ENCODE assay signal across 8 cellular contexts in the genomic region with DNA sequence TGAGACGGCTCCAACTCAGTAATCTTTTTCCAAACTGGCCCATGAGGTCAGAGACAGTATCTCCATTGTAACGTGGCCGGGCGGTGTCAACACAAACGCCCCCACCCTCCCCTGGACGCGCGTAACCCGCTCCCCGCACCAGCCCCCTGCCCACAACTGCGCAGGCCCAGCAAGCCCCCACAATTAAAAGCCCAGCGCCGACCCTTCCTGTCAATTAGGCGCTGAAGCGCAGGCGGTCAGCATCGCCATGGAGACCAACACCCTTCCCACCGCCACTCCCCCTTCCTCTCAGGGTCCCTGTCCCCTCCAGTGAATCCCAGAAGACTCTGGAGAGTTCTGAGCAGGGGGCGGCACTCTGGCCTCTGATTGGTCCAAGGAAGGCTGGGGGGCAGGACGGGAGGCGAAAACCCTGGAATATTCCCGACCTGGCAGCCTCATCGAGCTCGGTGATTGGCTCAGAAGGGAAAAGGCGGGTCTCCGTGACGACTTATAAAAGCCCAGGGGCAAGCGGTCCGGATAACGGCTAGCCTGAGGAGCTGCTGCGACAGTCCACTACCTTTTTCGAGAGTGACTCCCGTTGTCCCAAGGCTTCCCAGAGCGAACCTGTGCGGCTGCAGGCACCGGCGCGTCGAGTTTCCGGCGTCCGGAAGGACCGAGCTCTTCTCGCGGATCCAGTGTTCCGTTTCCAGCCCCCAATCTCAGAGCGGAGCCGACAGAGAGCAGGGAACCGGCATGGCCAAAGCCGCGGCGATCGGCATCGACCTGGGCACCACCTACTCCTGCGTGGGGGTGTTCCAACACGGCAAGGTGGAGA. TPM values are rescaled to one million over a fixed set of nuclear protein-coding genes. Genes with fewer than 3 reads are reported as not detected.
DNase-seq lines count a peak whose midpoint lies in the region; ATAC-seq and TF ChIP-seq lines count a peak whose summit lies in the region.

Gene HSPA1A, plus strand, starts transcription at position 519 of the 814 bp plus-strand sequence. Its CDS starts 214 bp downstream, at position 733.
Gene HSPA1L, minus strand, starts transcription at position 259 of the 814 bp plus-strand sequence. CDS start 3,311 bp downstream, outside the sequence.

- peak within 1 kb of the TSS; percentile 93 for H3K4me3 Mint-ChIP-seq in activated T-helper 1 cell treated with anti-CD3 and anti-CD28 coated beads, Interleukin-12 subunit alpha, Interleukin-12 subunit beta, Interleukin-2, Interleukin-4 antibody, amounts not matched to agents 30 ng/mL and 10 ng/mL and 1 ng/mL, durations not matched to agents 14 hours and 24 hours and 36 hours

- DNase-seq in NOMO-1 treated with dmso at 0.1 percent for 144 hours (lab: John Stamatoyannopoulos, UW; ENCODE audit: unreplicated experiment) (peak; percentile 54), midbrain (lab: John Stamatoyannopoulos, UW) (peak; percentile 99)
- DNase-seq in activated T-helper 1 cell treated with anti-CD3 and anti-CD28 coated beads, Interleukin-12 subunit alpha, Interleukin-12 subunit beta, Interleukin-2, Interleukin-4 antibody, amounts not matched to agents 30 ng/mL and 10 ng/mL and 1 ng/mL, durations not matched to agents 14 hours and 24 hours and 36 hours (ENCODE audit: low spot score): peak; percentile 75
- DNase-seq in stimulated activated CD8-positive, alpha-beta memory T cell treated with anti-CD3 and anti-CD28 coated beads, Interleukin-7, amount 100 ng/mL, for 24 hours (ENCODE audit: low read depth): peak; percentile 47

- peak within 1 kb of the TSS; percentile 95 for H3K27ac Mint-ChIP-seq in activated T-helper 1 cell treated with anti-CD3 and anti-CD28 coated beads, Interleukin-12 subunit alpha, Interleukin-12 subunit beta, Interleukin-2, Interleukin-4 antibody, amounts not matched to agents 30 ng/mL and 10 ng/mL and 1 ng/mL, durations not matched to agents 14 hours and 24 hours and 36 hours

- TF ChIP-seq CTCF in DOHH2 (IDR thresholded peaks at IDR 0.05; ENCODE audit: low read depth, low read length, poor library complexity, severe bottlenecking): no peak

- no peaks in the 10 kb centered on the region for H3K79me2 ChIP-seq in DOHH2 (ENCODE audit: control insufficient read depth, low read length)

- H3K4me2 ChIP-seq in DOHH2 (ENCODE audit: low read length): peak within 1 kb of the TSS; percentile 71

- no peaks in the 10 kb centered on the region for H3K36me3 ChIP-seq in DOHH2 (ENCODE audit: control insufficient read depth, low read length)

- H3K4me3 ChIP-seq in DOHH2 (ENCODE audit: low read length): peak within 1 kb of the TSS; percentile 68

- peaks cover 4% of the 10 kb centered on the region; the same call in 1 of the 2 replicates for H3K27me3 ChIP-seq in DOHH2 (ENCODE audit: control insufficient read depth, low read length)

- ATAC-seq in HG03354 (IDR thresholded peaks at IDR 0.05; ENCODE audit: poor library complexity, severe bottlenecking, unreplicated experiment) (peak; percentile 36), esophagus mucosa (peak; percentile 71), HG03025 (IDR thresholded peaks at IDR 0.05; ENCODE audit: low FRiP score, unreplicated experiment) (no peak)

- peaks cover 30% of the 10 kb centered on the region for H3K4me1 ChIP-seq in DOHH2 (ENCODE audit: control insufficient read depth, low read length)

- no peaks in the 10 kb centered on the region for H3K9me3 Mint-ChIP-seq in activated T-helper 1 cell treated with anti-CD3 and anti-CD28 coated beads, Interleukin-12 subunit alpha, Interleukin-12 subunit beta, Interleukin-2, Interleukin-4 antibody, amounts not matched to agents 30 ng/mL and 10 ng/mL and 1 ng/mL, durations not matched to agents 14 hours and 24 hours and 36 hours

- peaks cover 18% of the 10 kb centered on the region for H3K36me3 Mint-ChIP-seq in activated T-helper 1 cell treated with anti-CD3 and anti-CD28 coated beads, Interleukin-12 subunit alpha, Interleukin-12 subunit beta, Interleukin-2, Interleukin-4 antibody, amounts not matched to agents 30 ng/mL and 10 ng/mL and 1 ng/mL, durations not matched to agents 14 hours and 24 hours and 36 hours (ENCODE audit: low read depth)

- no peaks in the 10 kb centered on the region for H4K20me1 ChIP-seq in DOHH2 (ENCODE audit: control insufficient read depth, insufficient read depth, low read depth, low read length)

- H3K4me1 Mint-ChIP-seq in activated T-helper 1 cell treated with anti-CD3 and anti-CD28 coated beads, Interleukin-12 subunit alpha, Interleukin-12 subunit beta, Interleukin-2, Interleukin-4 antibody, amounts not matched to agents 30 ng/mL and 10 ng/mL and 1 ng/mL, durations not matched to agents 14 hours and 24 hours and 36 hours (ENCODE audit: low read depth): peaks cover 50% of the 10 kb centered on the region

- no peaks in the 10 kb centered on the region for H3K9me2 ChIP-seq in DOHH2 (replicated peaks; ENCODE audit: control insufficient read depth, low read length)

- no peaks in the 10 kb centered on the region for H3K27me3 Mint-ChIP-seq in activated T-helper 1 cell treated with anti-CD3 and anti-CD28 coated beads, Interleukin-12 subunit alpha, Interleukin-12 subunit beta, Interleukin-2, Interleukin-4 antibody, amounts not matched to agents 30 ng/mL and 10 ng/mL and 1 ng/mL, durations not matched to agents 14 hours and 24 hours and 36 hours (ENCODE audit: insufficient read depth)

- intact Hi-C loops in activated T-helper 1 cell treated with anti-CD3 and anti-CD28 coated beads, Interleukin-12 subunit alpha, Interleukin-12 subunit beta, Interleukin-2, Interleukin-4 antibody, amounts not matched to agents 30 ng/mL and 10 ng/mL and 1 ng/mL, durations not matched to agents 14 hours and 24 hours and 36 hours (cut with micrococcal nuclease): loop anchor here (2.0 to 10.0 kb wide), 2 partner anchors 20 to 1040 kb away; partner anchors contain the start of genes PSMB9 and TAP1

- H3K9me3 ChIP-seq in DOHH2 (ENCODE audit: control insufficient read depth, insufficient read depth, low read length): no peaks in the 10 kb centered on the region

- peaks cover 11% of the 10 kb centered on the region; the same call in 1 of the 2 replicates for H3F3A ChIP-seq in DOHH2 (ENCODE audit: control insufficient read depth, insufficient read depth)

- H3K27ac ChIP-seq in DOHH2 (ENCODE audit: low read depth, low read length): no peak within 1 kb of the TSS

RNA-seq across cellular contexts. Expression of gene HSPA1A, which starts in this region (rescaled TPM):
- 173 and 175 TPM in 2 replicates for total RNA-seq in activated T-helper 1 cell treated with anti-CD3 and anti-CD28 coated beads, Interleukin-12 subunit alpha, Interleukin-12 subunit beta, Interleukin-2, Interleukin-4 antibody, amounts not matched to agents 30 ng/mL and 10 ng/mL and 1 ng/mL, durations not matched to agents 14 hours and 24 hours and 36 hours
- 56.6 TPM for total RNA-seq in esophagus mucosa

RNA-seq across cellular contexts. Expression of gene HSPA1L, which starts in this region (rescaled TPM):
- 2.2 and 2.9 TPM in 2 replicates for total RNA-seq in activated T-helper 1 cell treated with anti-CD3 and anti-CD28 coated beads, Interleukin-12 subunit alpha, Interleukin-12 subunit beta, Interleukin-2, Interleukin-4 antibody, amounts not matched to agents 30 ng/mL and 10 ng/mL and 1 ng/mL, durations not matched to agents 14 hours and 24 hours and 36 hours
- total RNA-seq in esophagus mucosa: 0.44 TPM

Comparison
In these comparisons a context has a peak if more than half of its experiments do, and no peak if none do; other contexts are left out.
1. DNase-seq: peak in every context shown above with its lines; median percentile 99 in midbrain; 75 in activated T-helper 1 cell treated with anti-CD3 and anti-CD28 coated beads, Interleukin-12 subunit alpha, Interleukin-12 subunit beta, Interleukin-2, Interleukin-4 antibody, amounts not matched to agents 30 ng/mL and 10 ng/mL and 1 ng/mL, durations not matched to agents 14 hours and 24 hours and 36 hours; 54 in NOMO-1 treated with dmso at 0.1 percent for 144 hours; 47 in stimulated activated CD8-positive, alpha-beta memory T cell treated with anti-CD3 and anti-CD28 coated beads, Interleukin-7, amount 100 ng/mL, for 24 hours.